ENCODE assay signal across 24 cellular contexts in the genomic region with DNA sequence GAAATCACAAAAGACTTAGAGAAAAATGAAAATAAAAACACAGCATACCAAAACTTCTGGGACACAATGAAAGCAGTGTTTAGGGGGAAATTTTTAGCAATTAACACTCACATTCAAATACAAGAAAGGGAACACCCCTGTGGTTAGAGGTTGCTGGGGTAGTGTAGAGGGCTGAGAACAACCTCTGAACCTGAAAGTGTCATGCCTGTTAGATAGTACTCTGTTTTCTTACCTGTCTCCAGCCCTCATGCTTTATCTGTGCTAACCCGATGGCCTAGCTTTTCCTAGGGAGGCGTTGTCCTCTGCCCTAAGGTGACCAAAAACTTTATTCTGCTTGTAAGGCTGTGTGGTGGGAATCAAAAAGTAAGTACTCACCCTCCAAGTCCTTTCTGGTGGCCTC.
"Had no signal": no experiment of that assay in that cellular context is flagged by ENCODE, and none has a peak within 500 bp of the region (broad histone marks: within the 10 kb centered on the region; RNA-seq: fewer than 3 reads in every experiment).

No MANE protein-coding gene starts in this region.

- H3K4me3 Mint-ChIP-seq: activated CD8-positive, alpha-beta T cell treated with anti-CD3 and anti-CD28 coated beads, Interleukin-2, amount 10 ng/mL, durations not matched to agents 7 days and 5 days; activated T-helper 17 cell treated with anti-CD3 and anti-CD28 coated beads, Interleukin-2, amount 50 U/mL, for 72 hours; brain; mesothelial cell of epicardium; naive thymus-derived CD8-positive, alpha-beta T cell; stimulated activated naive B cell treated with anti-CD40 and anti-IgM and Interleukin-4, amounts not matched to agents 10 μg/mL and 1 μg/mL and 100 μg/mL, for 72 hours; type B pancreatic cell had no signal

- H3K27ac Mint-ChIP-seq: activated CD8-positive, alpha-beta T cell treated with anti-CD3 and anti-CD28 coated beads, Interleukin-2, amount 10 ng/mL, durations not matched to agents 7 days and 5 days; activated naive CD4-positive, alpha-beta T cell treated with anti-CD3 and anti-CD28 coated beads, Interleukin-2, amount 50 U/mL, for 72 hours; activated T-helper 17 cell treated with anti-CD3 and anti-CD28 coated beads, Interleukin-2, amount 50 U/mL, for 72 hours; brain; mesothelial cell of epicardium; naive thymus-derived CD8-positive, alpha-beta T cell; stimulated activated naive B cell treated with anti-CD40 and anti-IgM and Interleukin-4, amounts not matched to agents 10 μg/mL and 1 μg/mL and 100 μg/mL, for 72 hours; type B pancreatic cell had no signal

- H2AFZ ChIP-seq: parathyroid adenoma had no signal

- H3K27ac ChIP-seq: esophagus muscularis mucosa, left ventricle myocardium inferior, neutrophil, parathyroid adenoma, thoracic aorta, vagina had no signal

- FAIRE-seq: endothelial cell of umbilical vein had no signal

- H3K4me1 ChIP-seq: esophagus muscularis mucosa, left ventricle myocardium inferior, parathyroid adenoma, vagina had no signal

- H3K79me2 ChIP-seq: parathyroid adenoma had no signal

- H3K27me3 Mint-ChIP-seq: activated T-helper 17 cell treated with anti-CD3 and anti-CD28 coated beads, Interleukin-2, amount 50 U/mL, for 72 hours; brain; naive thymus-derived CD8-positive, alpha-beta T cell; stimulated activated naive B cell treated with anti-CD40 and anti-IgM and Interleukin-4, amounts not matched to agents 10 μg/mL and 1 μg/mL and 100 μg/mL, for 72 hours; type B pancreatic cell had no signal

- H3K9ac ChIP-seq: parathyroid adenoma had no signal

- H3K9me3 ChIP-seq: esophagus muscularis mucosa, neutrophil, vagina had no signal

- H3K4me1 Mint-ChIP-seq: activated T-helper 17 cell treated with anti-CD3 and anti-CD28 coated beads, Interleukin-2, amount 50 U/mL, for 72 hours; brain; mesothelial cell of epicardium; naive thymus-derived CD8-positive, alpha-beta T cell; stimulated activated naive B cell treated with anti-CD40 and anti-IgM and Interleukin-4, amounts not matched to agents 10 μg/mL and 1 μg/mL and 100 μg/mL, for 72 hours had no signal

- H3K4me3 ChIP-seq: esophagus muscularis mucosa, left ventricle myocardium inferior, thoracic aorta, vagina had no signal

- ATAC-seq: activated CD8-positive, alpha-beta T cell treated with anti-CD3 and anti-CD28 coated beads, Interleukin-2, amount 10 ng/mL, durations not matched to agents 7 days and 5 days; activated naive CD4-positive, alpha-beta T cell treated with anti-CD3 and anti-CD28 coated beads, Interleukin-2, amount 50 U/mL, for 72 hours; activated T-helper 17 cell treated with anti-CD3 and anti-CD28 coated beads, Interleukin-2, amount 50 U/mL, for 72 hours; naive thymus-derived CD8-positive, alpha-beta T cell; sciatic nerve; stimulated activated naive B cell treated with anti-CD40 and anti-IgM and Interleukin-4, amounts not matched to agents 10 μg/mL and 1 μg/mL and 100 μg/mL, for 72 hours had no signal

- H3K27me3 ChIP-seq: esophagus muscularis mucosa, neutrophil, vagina had no signal

- H3K36me3 ChIP-seq: neutrophil, thoracic aorta, vagina had no signal

- DNase-seq: activated CD4-positive, alpha-beta T cell treated with anti-CD3 and anti-CD28 coated beads for 1 hour; activated CD4-positive, alpha-beta T cell treated with anti-CD3 and anti-CD28 coated beads, Interleukin-2, amount 50 U/mL, for 1 hour; activated CD8-positive, alpha-beta T cell treated with anti-CD3 and anti-CD28 coated beads, Interleukin-2, amount 10 ng/mL, durations not matched to agents 7 days and 5 days; activated T-cell treated with anti-CD3 and anti-CD28 coated beads, Interleukin-2, amount 50 U/mL, for 1 hour; aorta; glutamatergic neuron; hippocampal formation; left ventricle myocardium inferior; naive thymus-derived CD8-positive, alpha-beta T cell; stimulated activated CD4-positive, alpha-beta T cell treated with anti-CD3 and anti-CD28 coated beads, Interleukin-2, amount 100 ng/mL, for 48 hours; stimulated activated CD8-positive, alpha-beta memory T cell treated with anti-CD3 and anti-CD28 coated beads, Interleukin-4, amount 100 ng/mL, for 48 hours; stimulated activated naive B cell treated with anti-CD40 and anti-IgM and Interleukin-4, amounts not matched to agents 10 μg/mL and 1 μg/mL and 100 μg/mL, for 72 hours had no signal
